In the genomic region with DNA sequence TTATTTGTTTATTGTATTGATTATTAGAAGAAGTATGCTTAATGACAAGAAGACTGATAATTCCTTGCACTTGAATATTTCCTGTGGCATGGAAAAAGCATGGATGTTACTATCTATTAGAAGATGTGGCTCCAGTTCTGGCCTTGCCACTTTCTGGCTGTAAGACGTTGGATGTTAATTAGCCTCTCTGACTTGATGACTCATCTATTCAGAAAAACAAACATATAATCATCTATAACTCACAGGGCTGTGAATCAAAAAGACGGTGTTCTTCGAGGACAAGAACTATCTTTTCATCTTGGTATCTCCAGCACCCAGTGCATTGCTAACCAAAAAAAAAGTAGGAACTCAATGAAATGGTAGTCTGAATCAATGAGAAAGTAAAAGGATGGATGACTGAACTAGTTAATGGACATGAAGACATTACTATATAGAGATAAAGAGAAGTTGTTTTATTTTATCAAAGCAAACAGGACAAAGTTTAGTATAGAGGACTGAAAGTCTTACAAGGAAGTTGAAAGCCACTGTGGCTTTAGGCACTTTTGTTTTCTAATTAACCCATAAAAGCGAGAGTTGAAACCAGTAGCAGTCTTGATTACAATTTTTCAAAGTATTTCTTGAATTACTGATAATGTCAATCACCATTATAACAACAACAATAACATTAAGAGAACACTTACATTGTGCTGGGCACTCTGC, we compare ENCODE assay signal across 25 cellular contexts.
DNase-seq lines count a peak whose midpoint lies in the region; ATAC-seq, FAIRE-seq and TF ChIP-seq lines count a peak whose summit lies in the region.
"Had no signal": no experiment of that assay in that cellular context is flagged by ENCODE, and none has a peak within 500 bp of the region (broad histone marks: within the 10 kb centered on the region; RNA-seq: fewer than 3 reads in every experiment).

No MANE protein-coding gene starts in this region.

- H3K27me3 ChIP-seq in breast epithelium (no peaks in the 10 kb centered on the region), small intestine (ENCODE audit: control insufficient read depth in 2 of 2, insufficient read depth in 2 of 2, low read length in 2 of 2) (no peaks in the 10 kb centered on the region)

- BruUV-seq in MCF 10A (replicated peaks; lab: Mats Ljungman, UMichigan) = no TSS peak

- POLR2A ChIA-PET in MCF 10A (lab: Yijun Ruan, JAX) (no interaction called here), RWPE1 (lab: Yijun Ruan, JAX; ENCODE audit: low non-redundant PET) (no interaction called here)

- no peaks in the 10 kb centered on the region for H3K9me3 Mint-ChIP-seq in MCF 10A (ENCODE audit: unreplicated experiment)
- peaks cover 2% of the 10 kb centered on the region for H3K9me3 Mint-ChIP-seq in activated CD8-positive, alpha-beta memory T cell treated with anti-CD3 and anti-CD28 coated beads, Interleukin-2, amount 10 ng/mL, durations not matched to agents 7 days and 5 days (ENCODE audit: low read depth)

- no peak overlapping the region for H3K4me3 Mint-ChIP-seq in MCF 10A (ENCODE audit: unreplicated experiment)
- H3K4me3 Mint-ChIP-seq in activated CD8-positive, alpha-beta memory T cell treated with anti-CD3 and anti-CD28 coated beads, Interleukin-2, amount 10 ng/mL, durations not matched to agents 7 days and 5 days = no peak overlapping the region
- H3K4me3 Mint-ChIP-seq: CD8-positive, alpha-beta T cell had no signal

- TF ChIP-seq POLR2A in breast epithelium (IDR thresholded peaks at IDR 0.05) = no peak

- H3K4me3 ChIP-seq in breast epithelium (no peak overlapping the region), small intestine (ENCODE audit: low read depth in 1 of 2, low read length in 2 of 2) (no peak overlapping the region)

- H3K4me1 ChIP-seq in breast epithelium = no peaks in the 10 kb centered on the region
- H3K4me1 ChIP-seq in small intestine (ENCODE audit: control insufficient read depth in 2 of 2, insufficient read depth in 1 of 2, low read depth in 1 of 2, low read length in 1 of 2) = peaks cover 0 to 3% of the 10 kb centered on the region in 2 donors

- H3K36me3 Mint-ChIP-seq in MCF 10A (ENCODE audit: insufficient read depth, unreplicated experiment) = no peaks in the 10 kb centered on the region
- H3K36me3 Mint-ChIP-seq in activated CD8-positive, alpha-beta memory T cell treated with anti-CD3 and anti-CD28 coated beads, Interleukin-2, amount 10 ng/mL, durations not matched to agents 7 days and 5 days = no peaks in the 10 kb centered on the region
- H3K36me3 Mint-ChIP-seq: CD8-positive, alpha-beta T cell had no signal

- H3K27me3 Mint-ChIP-seq in MCF 10A (ENCODE audit: insufficient read depth, unreplicated experiment) = no peaks in the 10 kb centered on the region
- H3K27me3 Mint-ChIP-seq in activated CD8-positive, alpha-beta memory T cell treated with anti-CD3 and anti-CD28 coated beads, Interleukin-2, amount 10 ng/mL, durations not matched to agents 7 days and 5 days = no peaks in the 10 kb centered on the region

- no peaks in the 10 kb centered on the region for H3K36me3 ChIP-seq in breast epithelium
- H3K36me3 ChIP-seq in small intestine (ENCODE audit: control insufficient read depth in 2 of 2, insufficient read depth in 2 of 2, low read length in 2 of 2) = no peaks in the 10 kb centered on the region

- FAIRE-seq in small intestine (lab: Jason Lieb, UNC) = peak; percentile 41
- FAIRE-seq: GM18507, H1 had no signal

- H3K9me3 ChIP-seq in breast epithelium = no peaks in the 10 kb centered on the region
- H3K9me3 ChIP-seq in small intestine (ENCODE audit: control insufficient read depth, low read depth) = no peaks in the 10 kb centered on the region
- H3K9me3 ChIP-seq: SK-N-SH had no signal

- H3K27ac ChIP-seq in breast epithelium (no peak overlapping the region), RWPE1 (no peak overlapping the region), epithelial cell of prostate (no peak overlapping the region), small intestine (ENCODE audit: low read depth in 1 of 2, low read length in 1 of 2) (no peak overlapping the region)
- H3K27ac ChIP-seq: 22Rv1, HL-60 had no signal

- CTCF ChIA-PET in MCF 10A (lab: Yijun Ruan, JAX) (no interaction called here), RWPE1 (lab: Yijun Ruan, JAX) (no interaction called here)
- CTCF ChIA-PET in activated CD8-positive, alpha-beta memory T cell treated with anti-CD3 and anti-CD28 coated beads, Interleukin-2, amount 10 ng/mL, durations not matched to agents 7 days and 5 days (lab: Charles Lee) = no interaction called here

- DNase-seq in MCF 10A (ENCODE audit: unreplicated experiment) (peak; percentile 13), breast epithelium (ENCODE audit: low spot score in 2 of 2) (no peak), RWPE1 (ENCODE audit: low spot score) (peak; percentile 7), epithelial cell of prostate (ENCODE audit: low read depth, low spot score) (peak; percentile 34), small intestine (peak; percentile 72), NCI-H446 treated with DMSO at 0.1 percent for 48 hours (lab: John Stamatoyannopoulos, UW) (no peak)
- no peak for DNase-seq in activated CD8-positive, alpha-beta memory T cell treated with anti-CD3 and anti-CD28 coated beads, Interleukin-2, amount 10 ng/mL, durations not matched to agents 7 days and 5 days
- DNase-seq: C1 segment of cervical spinal cord; CD8-positive, alpha-beta T cell; DMS53; GDM1; KG1; NCI-H1694; NCI-H2081; NCI-H2171; NCI-H345; NCI-H524 treated with DMSO at 0.1 percent for 48 hours; RPMI8226; SHP77 treated with DMSO at 0.1 percent for 48 hours; SK-N-SH had no signal

- WGBS in small intestine, 3 donors = 10 to 63% (median 25%) methylated on average over 4 of the region's 4 CpGs

- H3K4me1 Mint-ChIP-seq in MCF 10A (ENCODE audit: insufficient read depth, unreplicated experiment) = peaks cover 16% of the 10 kb centered on the region
- H3K4me1 Mint-ChIP-seq in activated CD8-positive, alpha-beta memory T cell treated with anti-CD3 and anti-CD28 coated beads, Interleukin-2, amount 10 ng/mL, durations not matched to agents 7 days and 5 days = no peaks in the 10 kb centered on the region

- no peak for TF ChIP-seq CTCF in MCF 10A (IDR thresholded peaks at IDR 0.05; ENCODE audit: unreplicated experiment)
- TF ChIP-seq CTCF in breast epithelium (IDR thresholded peaks at IDR 0.05) = no peak
- TF ChIP-seq CTCF in RWPE1 (conservative IDR thresholded peaks at IDR 0.05; ENCODE audit: low read depth) = no peak

- intact Hi-C loops in MCF 10A (cut with micrococcal nuclease) (no loop called here), breast epithelium (cut with DNase I; ENCODE audit: low total_unique reads) (no loop called here)

- H3K27ac Mint-ChIP-seq in MCF 10A (ENCODE audit: low read depth, unreplicated experiment) = no peak overlapping the region
- no peak overlapping the region for H3K27ac Mint-ChIP-seq in activated CD8-positive, alpha-beta memory T cell treated with anti-CD3 and anti-CD28 coated beads, Interleukin-2, amount 10 ng/mL, durations not matched to agents 7 days and 5 days
- H3K27ac Mint-ChIP-seq: CD8-positive, alpha-beta T cell had no signal

- no peak for ATAC-seq in activated CD8-positive, alpha-beta memory T cell treated with anti-CD3 and anti-CD28 coated beads, Interleukin-2, amount 10 ng/mL, durations not matched to agents 7 days and 5 days
- ATAC-seq in HG03108 (IDR thresholded peaks at IDR 0.05; ENCODE audit: unreplicated experiment) = no peak
- ATAC-seq: CD8-positive, alpha-beta T cell had no signal

Comparison
In these comparisons a context has a peak if more than half of its experiments do, and no peak if none do; other contexts are left out.
1. DNase-seq: peak in MCF 10A (single experiment), RWPE1 (single experiment), epithelial cell of prostate (single experiment) and small intestine (single experiment); none in breast epithelium (0 of 2), NCI-H446 treated with DMSO at 0.1 percent for 48 hours (single experiment) and activated CD8-positive, alpha-beta memory T cell treated with anti-CD3 and anti-CD28 coated beads, Interleukin-2, amount 10 ng/mL, durations not matched to agents 7 days and 5 days (single experiment).